In the genomic region with DNA sequence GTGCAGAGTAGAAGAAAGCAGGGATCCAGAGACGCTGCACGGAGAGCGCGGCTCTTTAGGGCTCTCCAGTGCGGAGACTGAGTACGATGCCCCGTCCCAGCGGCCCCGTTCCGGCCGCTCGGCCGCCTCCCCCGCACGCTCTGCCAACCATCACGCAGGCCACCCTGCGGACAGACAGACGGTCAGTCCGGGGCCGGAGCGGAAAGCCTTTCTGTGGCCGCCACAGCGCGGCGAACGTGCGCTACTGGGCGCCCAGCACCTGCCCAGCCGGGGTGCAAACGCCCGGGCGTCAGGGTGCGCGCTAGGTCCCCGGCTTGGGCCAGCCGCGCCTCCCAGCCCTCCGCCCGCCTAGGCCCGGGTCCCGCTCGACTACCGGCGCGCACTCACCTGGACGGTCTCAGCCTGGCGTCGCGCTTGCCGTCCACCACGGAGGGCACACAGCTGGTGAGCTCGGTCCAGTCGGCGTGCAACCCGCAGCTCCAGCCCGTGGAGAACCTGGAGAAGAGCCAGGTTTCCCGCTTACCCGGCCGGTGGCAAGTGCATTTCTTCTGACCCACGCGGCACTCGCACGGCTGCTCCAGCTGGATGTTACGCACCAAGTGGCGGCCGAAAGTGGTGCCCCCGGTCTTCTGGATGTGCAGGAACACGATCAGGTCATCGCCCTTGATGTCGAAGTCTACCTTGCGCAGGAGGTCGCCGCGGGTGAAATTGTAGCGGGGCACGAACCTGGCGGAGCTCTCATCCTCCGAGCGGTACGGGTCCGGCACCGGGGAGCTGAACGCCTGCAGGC, we compare ENCODE assay signal across 1 cellular context.
TF ChIP-seq lines count a peak whose summit lies in the region.

No MANE protein-coding gene starts in this region.

TF ChIP-seq in H1, 55 proteins besides CTCF, POLR2A, EP300 and RAD21:
- TF ChIP-seq RNF2 (IDR thresholded peaks at IDR 0.05; ENCODE audit: borderline replicate concordance, low read depth, low read length, missing control alignments, poor library complexity, severe bottlenecking) (peak; percentile 74), SAP30 (IDR thresholded peaks at IDR 0.05; ENCODE audit: insufficient read depth, insufficient replicate concordance, low read length) (no peak), BRCA1 (IDR thresholded peaks at IDR 0.05; ENCODE audit: low read depth, low read length) (no peak), EZH2 (IDR thresholded peaks at IDR 0.05; ENCODE audit: low read depth, low read length, severe bottlenecking) (peak; percentile 68), RBBP5 (IDR thresholded peaks at IDR 0.05; ENCODE audit: borderline replicate concordance, low read depth, low read length) (no peak), TAF1 (IDR thresholded peaks at IDR 0.05; ENCODE audit: low read depth, low read length) (no peak), BACH1 (IDR thresholded peaks at IDR 0.05; ENCODE audit: low read length) (no peak), KDM4A (IDR thresholded peaks at IDR 0.05; ENCODE audit: low read depth, low read length, severe bottlenecking) (peak; percentile 70), PHF8 (conservative IDR thresholded peaks at IDR 0.05; ENCODE audit: low read depth, low read length) (no peak), GTF2F1 (IDR thresholded peaks at IDR 0.05; ENCODE audit: borderline replicate concordance, low read depth, low read length) (no peak), CBX5 (IDR thresholded peaks at IDR 0.05; ENCODE audit: low read depth, low read length) (no peak), TAF7 (optimal IDR thresholded peaks at IDR 0.05; ENCODE audit: borderline replicate concordance, low read depth, low read length) (no peak)
